Comparison of ENCODE assay signal across 9 cellular contexts in the genomic region with DNA sequence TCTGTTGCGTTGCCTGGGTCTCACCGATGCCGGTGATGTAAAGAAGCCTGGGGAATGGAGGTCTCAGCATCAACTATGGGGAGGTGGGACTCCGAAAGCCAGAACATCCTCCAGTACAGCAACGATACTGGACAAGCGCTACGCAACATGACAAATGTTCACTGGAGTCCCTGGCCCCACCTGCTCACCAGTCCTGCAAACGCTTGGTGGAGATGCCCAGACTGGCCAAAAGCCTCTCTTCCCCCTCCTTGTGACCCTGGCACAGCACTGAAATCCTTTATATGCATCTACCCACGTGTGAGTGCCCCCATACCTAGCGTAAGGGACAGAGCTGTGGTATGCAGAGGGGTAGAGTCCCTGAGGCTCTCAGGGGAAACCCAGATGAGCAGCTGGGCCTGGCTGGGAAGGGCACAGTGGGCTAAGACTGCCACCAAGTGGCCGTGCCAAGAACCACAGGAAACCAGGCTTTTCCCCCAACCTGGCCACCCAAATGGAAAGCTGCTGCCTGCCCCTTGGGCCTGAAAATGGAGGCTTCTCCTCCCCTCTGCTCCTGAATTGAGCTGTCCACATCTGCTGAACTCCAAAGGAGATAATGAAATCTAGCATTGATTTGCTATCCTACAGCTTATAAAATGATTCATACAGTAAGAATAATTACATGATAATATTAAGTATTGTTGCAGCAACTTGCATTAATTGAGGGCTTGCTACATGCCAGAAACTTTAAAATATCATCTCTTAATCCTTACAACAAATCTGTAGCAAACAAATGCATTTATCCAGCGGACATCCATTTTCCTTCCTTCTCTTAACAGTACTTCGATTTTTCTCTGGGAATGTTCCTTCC. TPM values are rescaled to one million over a fixed set of nuclear protein-coding genes. Genes with fewer than 3 reads are reported as not detected.
DNase-seq lines count a peak whose midpoint lies in the region; ATAC-seq, FAIRE-seq and TF ChIP-seq lines count a peak whose summit lies in the region.
"Had no signal": no experiment of that assay in that cellular context is flagged by ENCODE, and none has a peak within 500 bp of the region (broad histone marks: within the 10 kb centered on the region; RNA-seq: fewer than 3 reads in every experiment).

No MANE protein-coding gene starts in this region.

- H3K36me3 Mint-ChIP-seq in CD4-positive, CD25-positive, alpha-beta regulatory T cell, result no peaks in the 10 kb centered on the region
- H3K36me3 Mint-ChIP-seq in naive B cell, result peaks cover 0 to 6% of the 10 kb centered on the region in 2 donors
- no peaks in the 10 kb centered on the region for H3K36me3 Mint-ChIP-seq in stimulated activated naive B cell treated with anti-CD40 and anti-IgM and Interleukin-4, amounts not matched to agents 10 μg/mL and 1 μg/mL and 100 μg/mL, for 72 hours

- no peak for TF ChIP-seq POLR2A in endothelial cell of umbilical vein (IDR thresholded peaks at IDR 0.05; ENCODE audit: low read depth, low read length)

- intact Hi-C loops in endothelial cell of umbilical vein (cut with micrococcal nuclease), result loop anchor here (1.0 to 5.0 kb wide), 4 partner anchors 492 to 1070 kb away; no protein-coding TSS in a partner anchor

- no peak overlapping the region for H3K9ac ChIP-seq in endothelial cell of umbilical vein (replicated peaks; ENCODE audit: extremely low read depth, insufficient read depth, low read length)

- H3K27ac Mint-ChIP-seq in CD4-positive, CD25-positive, alpha-beta regulatory T cell, result no peak overlapping the region
- H3K27ac Mint-ChIP-seq in naive B cell, result no peak overlapping the region
- no peak overlapping the region for H3K27ac Mint-ChIP-seq in stimulated activated naive B cell treated with anti-CD40 and anti-IgM and Interleukin-4, amounts not matched to agents 10 μg/mL and 1 μg/mL and 100 μg/mL, for 72 hours

- H3K9me1 ChIP-seq in endothelial cell of umbilical vein (replicated peaks; ENCODE audit: control insufficient read depth, extremely low read depth, insufficient read depth, low read length), result no peaks in the 10 kb centered on the region

- DNase-seq in CD4-positive, CD25-positive, alpha-beta regulatory T cell, result peak; percentile 36 to 58 (median 52)
- DNase-seq in NCI-H526 treated with DMSO at 0.1 percent for 48 hours (lab: John Stamatoyannopoulos, UW) (peak; percentile 68), endothelial cell of umbilical vein (ENCODE audit: low read depth, low spot score) (peak; percentile 59), naive B cell (peak; percentile 67)
- peak; percentile 84 for DNase-seq in activated CD8-positive, alpha-beta memory T cell treated with anti-CD3 and anti-CD28 coated beads for 24 hours
- peak; percentile 73 for DNase-seq in stimulated activated naive B cell treated with anti-CD40 and anti-IgM and Interleukin-4, amounts not matched to agents 10 μg/mL and 1 μg/mL and 100 μg/mL, for 72 hours

- H3K27ac ChIP-seq in CD4-positive, CD25-positive, alpha-beta regulatory T cell (ENCODE audit: insufficient read depth, low read length, poor library complexity, severe bottlenecking), result no peak overlapping the region
- no peak overlapping the region for H3K27ac ChIP-seq in endothelial cell of umbilical vein (ENCODE audit: insufficient read depth, low read depth, low read length)
- H3K27ac ChIP-seq: SK-N-MC had no signal

- no peaks in the 10 kb centered on the region for H3K27me3 ChIP-seq in CD4-positive, CD25-positive, alpha-beta regulatory T cell (ENCODE audit: control insufficient read depth, insufficient read depth, low read length)
- H3K27me3 ChIP-seq in endothelial cell of umbilical vein (ENCODE audit: control insufficient read depth in 2 of 2, insufficient read depth in 2 of 2, low read length in 2 of 2), result no peaks in the 10 kb centered on the region

- ATAC-seq in CD4-positive, CD25-positive, alpha-beta regulatory T cell (ENCODE audit: low read depth in 2 of 2), result peak; percentile 87 to 88
- ATAC-seq in GM19025 (IDR thresholded peaks at IDR 0.05; ENCODE audit: low read depth, unreplicated experiment) (peak; percentile 86), HG03159 (IDR thresholded peaks at IDR 0.05; ENCODE audit: unreplicated experiment) (peak; percentile 93), naive B cell (ENCODE audit: low read depth in 2 of 2) (peak; percentile 100)
- peak; percentile 99 to 100 for ATAC-seq in stimulated activated naive B cell treated with anti-CD40 and anti-IgM and Interleukin-4, amounts not matched to agents 10 μg/mL and 1 μg/mL and 100 μg/mL, for 72 hours (replicated peaks)

- dilution Hi-C loops in endothelial cell of umbilical vein (cut with MboI; ENCODE audit: extremely low pct_ligation_motif_present, low sequenced_read_pairs), result no loop called here

- CTCF ChIA-PET in endothelial cell of umbilical vein (lab: Charles Lee), result interaction anchor here (0.6 to 5.7 kb wide), 39 partner anchors 10 to 1177 kb away, joined by 3 to 401 read pairs (median 4); no protein-coding TSS in a partner anchor

- H3K27me3 Mint-ChIP-seq in CD4-positive, CD25-positive, alpha-beta regulatory T cell, result no peaks in the 10 kb centered on the region
- H3K27me3 Mint-ChIP-seq in naive B cell, result peaks cover 8 to 23% (median 21%) of the 10 kb centered on the region in 3 donors
- peaks cover 19 to 36% of the 10 kb centered on the region in 2 donors for H3K27me3 Mint-ChIP-seq in stimulated activated naive B cell treated with anti-CD40 and anti-IgM and Interleukin-4, amounts not matched to agents 10 μg/mL and 1 μg/mL and 100 μg/mL, for 72 hours

- H3K9me3 Mint-ChIP-seq in CD4-positive, CD25-positive, alpha-beta regulatory T cell, result no peaks in the 10 kb centered on the region
- no peaks in the 10 kb centered on the region for H3K9me3 Mint-ChIP-seq in naive B cell
- no peaks in the 10 kb centered on the region for H3K9me3 Mint-ChIP-seq in stimulated activated naive B cell treated with anti-CD40 and anti-IgM and Interleukin-4, amounts not matched to agents 10 μg/mL and 1 μg/mL and 100 μg/mL, for 72 hours

- H3K9me3 ChIP-seq in CD4-positive, CD25-positive, alpha-beta regulatory T cell (ENCODE audit: control insufficient read depth in 2 of 2, low read length in 2 of 2), result no peaks in the 10 kb centered on the region
- no peaks in the 10 kb centered on the region for H3K9me3 ChIP-seq in endothelial cell of umbilical vein (replicated peaks; ENCODE audit: control insufficient read depth, insufficient read depth, low read length)

- H3K36me3 ChIP-seq in CD4-positive, CD25-positive, alpha-beta regulatory T cell (ENCODE audit: control insufficient read depth, insufficient read depth, low read length), result no peaks in the 10 kb centered on the region
- H3K36me3 ChIP-seq in endothelial cell of umbilical vein (ENCODE audit: control insufficient read depth in 2 of 2, extremely low read depth in 1 of 2, insufficient read depth in 2 of 2, low read length in 2 of 2), result no peaks in the 10 kb centered on the region

- FAIRE-seq in endothelial cell of umbilical vein (lab: Jason Lieb, UNC), result peak; percentile 8

- H4K20me1 ChIP-seq in endothelial cell of umbilical vein (replicated peaks; ENCODE audit: control insufficient read depth, extremely low read depth, insufficient read depth, low read length), result no peaks in the 10 kb centered on the region

- peak; percentile 76 to 92 for TF ChIP-seq CTCF in endothelial cell of umbilical vein (IDR thresholded peaks at IDR 0.05; ENCODE audit: extremely low read depth in 1 of 2, insufficient read depth in 1 of 2, low read depth in 1 of 2, low read length in 2 of 2)

- H3K79me2 ChIP-seq in endothelial cell of umbilical vein (ENCODE audit: control insufficient read depth, insufficient read depth, low read length), result no peaks in the 10 kb centered on the region

- no TSS peak for BruUV-seq in endothelial cell of umbilical vein (replicated peaks; lab: Mats Ljungman, UMichigan)

- no peaks in the 10 kb centered on the region for H3K4me1 ChIP-seq in CD4-positive, CD25-positive, alpha-beta regulatory T cell (ENCODE audit: control insufficient read depth, insufficient read depth, low read length, poor library complexity, severe bottlenecking)
- H3K4me1 ChIP-seq in endothelial cell of umbilical vein (ENCODE audit: control insufficient read depth, extremely low read depth, insufficient read depth, low read length), result no peaks in the 10 kb centered on the region

- H3K4me3 Mint-ChIP-seq in CD4-positive, CD25-positive, alpha-beta regulatory T cell, result no peak overlapping the region
- no peak overlapping the region for H3K4me3 Mint-ChIP-seq in naive B cell
- H3K4me3 Mint-ChIP-seq in stimulated activated naive B cell treated with anti-CD40 and anti-IgM and Interleukin-4, amounts not matched to agents 10 μg/mL and 1 μg/mL and 100 μg/mL, for 72 hours, result no peak overlapping the region

- H3K4me3 ChIP-seq in CD4-positive, CD25-positive, alpha-beta regulatory T cell (ENCODE audit: low read depth, low read length), result no peak overlapping the region
- H3K4me3 ChIP-seq in endothelial cell of umbilical vein (replicated peaks in 1 of 3; ENCODE audit: insufficient read depth in 1 of 3, low read depth in 1 of 3, low read length in 3 of 3), result no peak overlapping the region
- H3K4me3 ChIP-seq: SK-N-MC had no signal

- no peak overlapping the region for H2AFZ ChIP-seq in endothelial cell of umbilical vein (ENCODE audit: low read depth, low read length)

- POLR2A ChIA-PET in endothelial cell of umbilical vein (lab: Charles Lee), result interaction anchor here (2.0 kb wide), 1 partner anchor 701 kb away, joined by 5 read pairs; no protein-coding TSS in a partner anchor

- H3K4me2 ChIP-seq in endothelial cell of umbilical vein (ENCODE audit: insufficient read depth, low read length), result no peak overlapping the region

- H3K4me1 Mint-ChIP-seq in CD4-positive, CD25-positive, alpha-beta regulatory T cell, result peaks cover 0 to 4% (median 0%) of the 10 kb centered on the region in 4 donors
- peaks cover 0 to 6% (median 3%) of the 10 kb centered on the region in 3 donors for H3K4me1 Mint-ChIP-seq in naive B cell
- H3K4me1 Mint-ChIP-seq in stimulated activated naive B cell treated with anti-CD40 and anti-IgM and Interleukin-4, amounts not matched to agents 10 μg/mL and 1 μg/mL and 100 μg/mL, for 72 hours, result peaks cover 4% of the 10 kb centered on the region in 2 donors

TF ChIP-seq in endothelial cell of umbilical vein, 7 proteins besides CTCF, POLR2A, EP300 and RAD21 (continues in another document):
- TF ChIP-seq EZH2 (IDR thresholded peaks at IDR 0.05; ENCODE audit: borderline replicate concordance, low read depth, low read length, severe bottlenecking), result no peak

RNA-seq across cellular contexts. Expression of a gene that starts 24.8 kb away (rescaled TPM):
- 22.2 TPM for total RNA-seq in CD4-positive, CD25-positive, alpha-beta regulatory T cell
- 10 to 100 TPM in 2 of 4 donors, 1 to 10 TPM in 2; 8.0 to 12.7 (median 10.1) TPM for polyA plus RNA-seq in CD4-positive, CD25-positive, alpha-beta regulatory T cell
- total RNA-seq in endothelial cell of umbilical vein, result 2.2 and 5.2 TPM in 2 replicates
- polyA plus RNA-seq in endothelial cell of umbilical vein, result 2.5 and 2.9 TPM in 2 replicates
- polyA plus RNA-seq in endothelial cell of umbilical vein (2011; cell fraction: cytosol; rRNA removed), result 3.3 and 3.6 TPM in 2 replicates
- polyA plus RNA-seq in endothelial cell of umbilical vein (2011; cell fraction: nucleus; rRNA removed), result 8.7 and 12.5 TPM in 2 replicates
- polyA plus RNA-seq in endothelial cell of umbilical vein (2012), result 2.2 and 4.9 TPM in 2 replicates
- polyA minus RNA-seq in endothelial cell of umbilical vein, result 4.5 and 8.9 TPM in 2 replicates
- polyA minus RNA-seq in endothelial cell of umbilical vein (2011; cell fraction: cytosol; rRNA and poly(A)+ RNA removed), result 1.8 TPM
- polyA minus RNA-seq in endothelial cell of umbilical vein (2011; cell fraction: nucleus; rRNA and poly(A)+ RNA removed), result 7.1 and 7.8 TPM in 2 replicates
- polyA plus RNA-seq in naive B cell (ENCODE audit: low read depth in 6 of 6), result 10 to 100 TPM in 3 of 6 donors, 1 to 10 TPM in 3; 7.4 to 13.3 (median 10.5) TPM
